1 cellular context compared by ENCODE assay signal in the genomic region with DNA sequence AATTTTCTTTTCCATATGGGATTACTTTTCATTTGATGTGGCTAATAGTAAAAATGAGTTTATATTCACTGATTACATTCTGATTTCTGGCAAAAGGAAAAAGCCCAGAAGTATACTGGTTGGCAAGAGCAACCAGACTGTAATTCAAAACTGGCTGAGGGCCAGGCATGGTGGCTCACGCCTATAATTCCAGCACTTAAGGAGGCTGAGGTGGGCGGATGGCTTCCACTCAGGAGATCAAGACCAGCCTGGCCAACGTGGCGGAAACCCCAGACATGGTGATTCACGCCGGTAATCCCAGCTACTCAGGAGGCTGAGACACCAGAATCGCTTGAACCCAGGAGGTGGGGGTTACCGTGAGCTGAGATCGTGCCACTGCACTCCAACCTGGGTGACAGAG.
TF ChIP-seq lines count a peak whose summit lies in the region.

No MANE protein-coding gene starts in this region.

TF ChIP-seq in K562, 482 proteins besides CTCF, POLR2A, EP300 and RAD21:
- TF ChIP-seq FOXP4 (CRISPR knock-in tag; IDR thresholded peaks at IDR 0.05; ENCODE audit: borderline replicate concordance) (no peak), POLR2G (IDR thresholded peaks at IDR 0.05; ENCODE audit: low read depth, low read length) (no peak), NFIC (IDR thresholded peaks at IDR 0.05) (peak; percentile 45; the same call in 1 of the 2 replicates), CEBPG (CRISPR knock-in tag; IDR thresholded peaks at IDR 0.05) (no peak), CEBPG (tag; conservative IDR thresholded peaks at IDR 0.05 in 1 of 2, IDR thresholded peaks at IDR 0.05 in 1 of 2) (no peak), STAT5B (CRISPR knock-in tag; IDR thresholded peaks at IDR 0.05) (no peak), BRCA1 (IDR thresholded peaks at IDR 0.05) (no peak), BRCA1 (CRISPR knock-in tag; IDR thresholded peaks at IDR 0.05) (no peak), NFYB (IDR thresholded peaks at IDR 0.05; ENCODE audit: extremely low read depth, insufficient read length) (no peak)
- TF ChIP-seq, protein P1, sequence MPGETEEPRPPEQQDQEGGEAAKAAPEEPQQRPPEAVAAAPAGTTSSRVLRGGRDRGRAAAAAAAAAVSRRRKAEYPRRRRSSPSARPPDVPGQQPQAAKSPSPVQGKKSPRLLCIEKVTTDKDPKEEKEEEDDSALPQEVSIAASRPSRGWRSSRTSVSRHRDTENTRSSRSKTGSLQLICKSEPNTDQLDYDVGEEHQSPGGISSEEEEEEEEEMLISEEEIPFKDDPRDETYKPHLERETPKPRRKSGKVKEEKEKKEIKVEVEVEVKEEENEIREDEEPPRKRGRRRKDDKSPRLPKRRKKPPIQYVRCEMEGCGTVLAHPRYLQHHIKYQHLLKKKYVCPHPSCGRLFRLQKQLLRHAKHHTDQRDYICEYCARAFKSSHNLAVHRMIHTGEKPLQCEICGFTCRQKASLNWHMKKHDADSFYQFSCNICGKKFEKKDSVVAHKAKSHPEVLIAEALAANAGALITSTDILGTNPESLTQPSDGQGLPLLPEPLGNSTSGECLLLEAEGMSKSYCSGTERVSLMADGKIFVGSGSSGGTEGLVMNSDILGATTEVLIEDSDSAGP (CRISPR knock-in tag; IDR thresholded peaks at IDR 0.05) = no peak
